Comparison of ENCODE assay signal across 4 cellular contexts in genomic region chr9:75213765-75214164, GRCh38.
"Had no signal": no experiment of that assay in that cellular context is flagged by ENCODE, and none has a peak within 500 bp of the region (broad histone marks: within the 10 kb centered on the region; RNA-seq: fewer than 3 reads in every experiment).

No MANE protein-coding gene starts in this region.

- ATAC-seq: GM23338 had no signal

- H3K4me3 Mint-ChIP-seq: GM23338, H9 had no signal

- H3K27ac Mint-ChIP-seq: GM23338, H9 had no signal

- H3K4me1 Mint-ChIP-seq: GM23338, H9 had no signal

- DNase-seq: H9, HCEC 1CT, IMR-90 had no signal
